ENCODE assay signal across 19 cellular contexts in the genomic region with DNA sequence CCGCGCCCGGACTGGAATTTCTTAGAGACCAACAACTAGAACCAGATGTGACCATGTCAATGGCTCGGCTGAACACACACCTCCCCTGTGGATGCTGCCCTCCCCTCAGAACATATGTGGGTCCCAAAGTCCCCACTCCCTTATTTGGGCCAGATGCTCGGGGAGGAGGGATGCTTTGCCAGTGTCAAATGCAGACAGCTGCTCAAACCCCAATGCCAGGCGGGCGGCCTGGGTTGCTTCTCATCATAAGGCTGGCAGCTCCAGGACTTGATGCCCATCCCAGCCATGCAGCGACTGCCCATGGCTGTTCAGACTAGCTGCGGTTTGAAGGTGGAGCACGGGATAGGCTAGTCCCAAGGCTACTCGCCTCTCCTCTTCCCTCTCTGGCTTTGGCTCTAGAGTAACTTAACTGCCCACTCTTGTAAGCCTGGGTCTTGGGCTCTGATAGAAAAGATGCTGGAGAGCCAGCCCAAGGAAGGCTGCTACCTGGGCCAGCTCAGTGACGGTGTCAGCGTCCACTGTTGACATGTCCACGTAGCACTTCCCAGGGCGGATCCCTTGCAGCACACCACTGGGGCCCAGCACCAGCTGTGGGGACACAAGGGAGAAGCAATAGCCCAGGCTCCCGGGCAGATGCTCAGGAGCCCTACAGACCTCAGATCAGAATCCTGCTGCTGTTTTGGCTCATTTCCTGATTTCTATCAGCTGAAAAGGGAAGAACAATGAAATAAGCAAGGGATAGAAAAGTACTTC. TPM values are rescaled to one million over a fixed set of nuclear protein-coding genes. Genes with fewer than 3 reads are reported as not detected.
A peak's percentile ranks its signal among the peaks of the same experiment; 100 is the strongest.
DNase-seq lines count a peak whose midpoint lies in the region; ATAC-seq and TF ChIP-seq lines count a peak whose summit lies in the region.
"Had no signal": no experiment of that assay in that cellular context is flagged by ENCODE, and none has a peak within 500 bp of the region (broad histone marks: within the 10 kb centered on the region; RNA-seq: fewer than 3 reads in every experiment).

No MANE protein-coding gene starts in this region.

- H3K27me3 ChIP-seq in gastroesophageal sphincter (no peaks in the 10 kb centered on the region), muscle layer of duodenum (ENCODE audit: low read depth, low read length) (no peaks in the 10 kb centered on the region), stomach (no peaks in the 10 kb centered on the region), foreskin keratinocyte (no peaks in the 10 kb centered on the region)
- H3K27me3 ChIP-seq: BLaER1 had no signal

- TF ChIP-seq EP300 in gastroesophageal sphincter (IDR thresholded peaks at IDR 0.05) (no peak), stomach (IDR thresholded peaks at IDR 0.05) (no peak)

- H3K27me3 Mint-ChIP-seq in T-helper 1 cell treated with Interleukin-12 subunit alpha and Interleukin-12 subunit beta and Interleukin-4 antibody, amounts not matched to agents 30 μg/mL and 1 μg/mL, for 36 hours (ENCODE audit: low read depth), result no peaks in the 10 kb centered on the region
- H3K27me3 Mint-ChIP-seq in activated T-helper 1 cell treated with anti-CD3 and anti-CD28 coated beads, Interleukin-12 subunit alpha, Interleukin-12 subunit beta, Interleukin-2, Interleukin-4 antibody, amounts not matched to agents 30 ng/mL and 10 ng/mL and 1 ng/mL, durations not matched to agents 14 hours and 24 hours and 36 hours (ENCODE audit: insufficient read depth), result no peaks in the 10 kb centered on the region
- H3K27me3 Mint-ChIP-seq: CD8-positive, alpha-beta memory T cell had no signal

- peaks cover 0 to 99% of the 10 kb centered on the region in 2 donors for H3K36me3 ChIP-seq in gastroesophageal sphincter
- H3K36me3 ChIP-seq in muscle layer of duodenum (ENCODE audit: control insufficient read depth in 1 of 2, insufficient read depth in 2 of 2, low read length in 2 of 2), result peaks cover 38 to 58% of the 10 kb centered on the region in 2 donors
- peaks cover 66 to 100% (median 100%) of the 10 kb centered on the region in 4 donors for H3K36me3 ChIP-seq in stomach

- peaks cover 38% of the 10 kb centered on the region for H3K36me3 Mint-ChIP-seq in T-helper 1 cell treated with Interleukin-12 subunit alpha and Interleukin-12 subunit beta and Interleukin-4 antibody, amounts not matched to agents 30 μg/mL and 1 μg/mL, for 36 hours (ENCODE audit: low read depth)
- H3K36me3 Mint-ChIP-seq in activated T-helper 1 cell treated with anti-CD3 and anti-CD28 coated beads, Interleukin-12 subunit alpha, Interleukin-12 subunit beta, Interleukin-2, Interleukin-4 antibody, amounts not matched to agents 30 ng/mL and 10 ng/mL and 1 ng/mL, durations not matched to agents 14 hours and 24 hours and 36 hours (ENCODE audit: low read depth), result peaks cover 35% of the 10 kb centered on the region

- H3K4me3 ChIP-seq in gastroesophageal sphincter (no peak overlapping the region), muscle layer of duodenum (ENCODE audit: low read depth in 1 of 2, low read length in 2 of 2) (no peak overlapping the region), stomach (no peak overlapping the region)
- H3K4me3 ChIP-seq: BLaER1, GM23338 had no signal

- peak overlapping the region; percentile 21 for H3K27ac Mint-ChIP-seq in T-helper 1 cell treated with Interleukin-12 subunit alpha and Interleukin-12 subunit beta and Interleukin-4 antibody, amounts not matched to agents 30 μg/mL and 1 μg/mL, for 36 hours
- no peak overlapping the region for H3K27ac Mint-ChIP-seq in activated T-helper 1 cell treated with anti-CD3 and anti-CD28 coated beads, Interleukin-12 subunit alpha, Interleukin-12 subunit beta, Interleukin-2, Interleukin-4 antibody, amounts not matched to agents 30 ng/mL and 10 ng/mL and 1 ng/mL, durations not matched to agents 14 hours and 24 hours and 36 hours
- H3K27ac Mint-ChIP-seq: GM23338 had no signal

- peaks cover 2% of the 10 kb centered on the region for H3K4me1 Mint-ChIP-seq in T-helper 1 cell treated with Interleukin-12 subunit alpha and Interleukin-12 subunit beta and Interleukin-4 antibody, amounts not matched to agents 30 μg/mL and 1 μg/mL, for 36 hours (ENCODE audit: low read depth)
- no peaks in the 10 kb centered on the region for H3K4me1 Mint-ChIP-seq in activated T-helper 1 cell treated with anti-CD3 and anti-CD28 coated beads, Interleukin-12 subunit alpha, Interleukin-12 subunit beta, Interleukin-2, Interleukin-4 antibody, amounts not matched to agents 30 ng/mL and 10 ng/mL and 1 ng/mL, durations not matched to agents 14 hours and 24 hours and 36 hours (ENCODE audit: low read depth)
- H3K4me1 Mint-ChIP-seq: CD8-positive, alpha-beta memory T cell; GM23338 had no signal

- WGBS in gastroesophageal sphincter (ENCODE audit: low coverage in 1 of 2), 2 donors, result 86 to 95% methylated on average over 2 to 3 of the region's 16 CpGs
- 84 to 95% (median 92%) methylated on average over 12 to 16 of the region's 16 CpGs for WGBS in stomach, 5 donors

- DNase-seq in T-helper 1 cell, result no peak
- DNase-seq in stomach, result no peak
- DNase-seq in activated T-helper 1 cell treated with anti-CD3 and anti-CD28 coated beads, Interleukin-12 subunit alpha, Interleukin-12 subunit beta, Interleukin-2, Interleukin-4 antibody, amounts not matched to agents 30 ng/mL and 10 ng/mL and 1 ng/mL, durations not matched to agents 14 hours and 24 hours and 36 hours (ENCODE audit: low spot score), result no peak
- DNase-seq in foreskin keratinocyte, result no peak
- DNase-seq: CD8-positive, alpha-beta memory T cell; GF-D8; NCI-H1417; NCI-H1930; NCI-H2171 treated with DMSO at 0.1 percent for 48 hours; NCI-H774 had no signal

- H3K27ac ChIP-seq in gastroesophageal sphincter (peak overlapping the region; percentile 78 to 92 (median 86)), muscle layer of duodenum (ENCODE audit: low read length) (peak overlapping the region; percentile 31), stomach (peak overlapping the region in 4 of 5 donors; percentile 46 to 79 (median 69)), foreskin keratinocyte (no peak overlapping the region)
- H3K27ac ChIP-seq: 22Rv1, BLaER1 had no signal

- intact Hi-C loops in stomach (cut with DNase I; ENCODE audit: low total_unique reads), result no loop called here
- intact Hi-C loops in activated T-helper 1 cell treated with anti-CD3 and anti-CD28 coated beads, Interleukin-12 subunit alpha, Interleukin-12 subunit beta, Interleukin-2, Interleukin-4 antibody, amounts not matched to agents 30 ng/mL and 10 ng/mL and 1 ng/mL, durations not matched to agents 14 hours and 24 hours and 36 hours (cut with micrococcal nuclease), result no loop called here

- no peak for TF ChIP-seq CTCF in gastroesophageal sphincter (IDR thresholded peaks at IDR 0.05)
- no peak for TF ChIP-seq CTCF in stomach (IDR thresholded peaks at IDR 0.05)
- TF ChIP-seq CTCF in foreskin keratinocyte (conservative IDR thresholded peaks at IDR 0.05), result no peak

- H3K4me3 Mint-ChIP-seq in T-helper 1 cell treated with Interleukin-12 subunit alpha and Interleukin-12 subunit beta and Interleukin-4 antibody, amounts not matched to agents 30 μg/mL and 1 μg/mL, for 36 hours, result no peak overlapping the region
- H3K4me3 Mint-ChIP-seq in activated T-helper 1 cell treated with anti-CD3 and anti-CD28 coated beads, Interleukin-12 subunit alpha, Interleukin-12 subunit beta, Interleukin-2, Interleukin-4 antibody, amounts not matched to agents 30 ng/mL and 10 ng/mL and 1 ng/mL, durations not matched to agents 14 hours and 24 hours and 36 hours, result no peak overlapping the region
- H3K4me3 Mint-ChIP-seq: CD8-positive, alpha-beta memory T cell; GM23338 had no signal

- ATAC-seq in gastroesophageal sphincter (no peak), foreskin keratinocyte (no peak), GM18868 (IDR thresholded peaks at IDR 0.05; ENCODE audit: unreplicated experiment) (no peak)
- ATAC-seq: GM23338 had no signal

- H3K4me1 ChIP-seq in gastroesophageal sphincter (peaks cover 6 to 38% (median 9%) of the 10 kb centered on the region in 3 donors), muscle layer of duodenum (ENCODE audit: control insufficient read depth in 1 of 2, insufficient read depth in 2 of 2, low read length in 2 of 2) (peaks cover 8 to 17% of the 10 kb centered on the region in 2 donors), stomach (peaks cover 0 to 22% (median 14%) of the 10 kb centered on the region in 4 donors), foreskin keratinocyte (peaks cover 7% of the 10 kb centered on the region)
- H3K4me1 ChIP-seq: BLaER1 had no signal

- TF ChIP-seq POLR2A in gastroesophageal sphincter (IDR thresholded peaks at IDR 0.05), result no peak
- TF ChIP-seq POLR2A in stomach (IDR thresholded peaks at IDR 0.05), result no peak

- H3K9me3 Mint-ChIP-seq in T-helper 1 cell treated with Interleukin-12 subunit alpha and Interleukin-12 subunit beta and Interleukin-4 antibody, amounts not matched to agents 30 μg/mL and 1 μg/mL, for 36 hours, result no peaks in the 10 kb centered on the region
- H3K9me3 Mint-ChIP-seq in activated T-helper 1 cell treated with anti-CD3 and anti-CD28 coated beads, Interleukin-12 subunit alpha, Interleukin-12 subunit beta, Interleukin-2, Interleukin-4 antibody, amounts not matched to agents 30 ng/mL and 10 ng/mL and 1 ng/mL, durations not matched to agents 14 hours and 24 hours and 36 hours, result no peaks in the 10 kb centered on the region
- H3K9me3 Mint-ChIP-seq: CD8-positive, alpha-beta memory T cell; GM23338 had no signal

- H3K9me3 ChIP-seq in gastroesophageal sphincter, result no peaks in the 10 kb centered on the region
- H3K9me3 ChIP-seq in muscle layer of duodenum (ENCODE audit: control insufficient read depth in 1 of 2, low read length in 2 of 2), result no peaks in the 10 kb centered on the region
- H3K9me3 ChIP-seq in stomach, result no peaks in the 10 kb centered on the region
- H3K9me3 ChIP-seq: BLaER1 had no signal

RNA-seq across cellular contexts. Expression of gene ROGDI, which starts 11.0 kb away (rescaled TPM):
- total RNA-seq in gastroesophageal sphincter, result 10 to 100 TPM; 37.6 to 85.9 (median 62.6) TPM
- 100 to 1,000 TPM in 1 of 5 donors, 10 to 100 TPM in 3, 1 to 10 TPM in 1; 6.1 to 350 (median 45.5) TPM for total RNA-seq in stomach
- polyA plus RNA-seq in stomach, result 10 to 100 TPM; 27.0 to 63.9 (median 46.1) TPM
- 3.3 and 3.5 TPM in 2 replicates for total RNA-seq in activated T-helper 1 cell treated with anti-CD3 and anti-CD28 coated beads, Interleukin-12 subunit alpha, Interleukin-12 subunit beta, Interleukin-2, Interleukin-4 antibody, amounts not matched to agents 30 ng/mL and 10 ng/mL and 1 ng/mL, durations not matched to agents 14 hours and 24 hours and 36 hours
- 22.5 and 23.6 TPM in 2 replicates for total RNA-seq in foreskin keratinocyte
- 27.3 and 27.6 TPM in 2 replicates for polyA plus RNA-seq in foreskin keratinocyte

RNA-seq across cellular contexts. Expression of gene SMIM22, which starts 18.3 kb away (rescaled TPM):
- total RNA-seq in gastroesophageal sphincter (not detected), stomach (100 to 1,000 TPM in 3 of 5 donors, 10 to 100 TPM in 2; 20.5 to 732 (median 131) TPM), foreskin keratinocyte (47.9 and 80.8 TPM in 2 replicates)
- polyA plus RNA-seq in stomach (1,000 to 10,000 TPM in 2 of 3 donors, 100 to 1,000 TPM in 1; 481 to 1,027 (median 1,002) TPM), foreskin keratinocyte (77.8 and 118 TPM in 2 replicates)
- not detected in 2 replicates for total RNA-seq in activated T-helper 1 cell treated with anti-CD3 and anti-CD28 coated beads, Interleukin-12 subunit alpha, Interleukin-12 subunit beta, Interleukin-2, Interleukin-4 antibody, amounts not matched to agents 30 ng/mL and 10 ng/mL and 1 ng/mL, durations not matched to agents 14 hours and 24 hours and 36 hours
- total RNA-seq: CD8-positive, alpha-beta memory T cell; GM23338; HT1080; NCI-H460 had no signal
- polyA plus RNA-seq: CD8-positive, alpha-beta memory T cell had no signal

RNA-seq across cellular contexts. Expression of gene SEPTIN12, which starts 25.3 kb away (rescaled TPM):
- not detected for total RNA-seq in gastroesophageal sphincter
- total RNA-seq in stomach, result not detected
- not detected for polyA plus RNA-seq in stomach
- total RNA-seq in activated T-helper 1 cell treated with anti-CD3 and anti-CD28 coated beads, Interleukin-12 subunit alpha, Interleukin-12 subunit beta, Interleukin-2, Interleukin-4 antibody, amounts not matched to agents 30 ng/mL and 10 ng/mL and 1 ng/mL, durations not matched to agents 14 hours and 24 hours and 36 hours, result not detected in 2 replicates
- total RNA-seq in foreskin keratinocyte, result not detected in 2 replicates
- polyA plus RNA-seq in foreskin keratinocyte, result not detected in 2 replicates
- total RNA-seq: CD8-positive, alpha-beta memory T cell; GM23338; HT1080; NCI-H460 had no signal
- polyA plus RNA-seq: CD8-positive, alpha-beta memory T cell; GM23338 had no signal

RNA-seq across cellular contexts. Expression of gene GLYR1, which starts 33.7 kb away (rescaled TPM):
- total RNA-seq in gastroesophageal sphincter (100 to 1,000 TPM in 2 of 4 donors, 10 to 100 TPM in 2; 86.0 to 129 (median 97.0) TPM), stomach (100 to 1,000 TPM in 2 of 5 donors, 10 to 100 TPM in 3; 46.9 to 187 (median 83.2) TPM), foreskin keratinocyte (47.7 and 53.0 TPM in 2 replicates)
- polyA plus RNA-seq in stomach (10 to 100 TPM; 29.3 to 46.0 (median 36.5) TPM), foreskin keratinocyte (22.3 and 29.2 TPM in 2 replicates)
- 119 and 120 TPM in 2 replicates for total RNA-seq in activated T-helper 1 cell treated with anti-CD3 and anti-CD28 coated beads, Interleukin-12 subunit alpha, Interleukin-12 subunit beta, Interleukin-2, Interleukin-4 antibody, amounts not matched to agents 30 ng/mL and 10 ng/mL and 1 ng/mL, durations not matched to agents 14 hours and 24 hours and 36 hours

RNA-seq across cellular contexts. Expression of gene UBN1, which starts 33.9 kb away (rescaled TPM):
- total RNA-seq in gastroesophageal sphincter (10 to 100 TPM; 22.8 to 46.2 (median 28.0) TPM), stomach (100 to 1,000 TPM in 1 of 5 donors, 10 to 100 TPM in 4; 34.0 to 319 (median 51.3) TPM), foreskin keratinocyte (29.8 and 29.9 TPM in 2 replicates)
- polyA plus RNA-seq in stomach (1 to 10 TPM; 5.4 to 9.3 (median 7.8) TPM), foreskin keratinocyte (8.8 and 10.5 TPM in 2 replicates)
- 39.6 and 42.6 TPM in 2 replicates for total RNA-seq in activated T-helper 1 cell treated with anti-CD3 and anti-CD28 coated beads, Interleukin-12 subunit alpha, Interleukin-12 subunit beta, Interleukin-2, Interleukin-4 antibody, amounts not matched to agents 30 ng/mL and 10 ng/mL and 1 ng/mL, durations not matched to agents 14 hours and 24 hours and 36 hours

Comparison
In these comparisons a context has a peak if more than half of its experiments do, and no peak if none do; other contexts are left out.
1. RNA of gene SMIM22, which starts 18.3 kb away (total RNA-seq): 20.5 to 732 TPM in stomach and 47.9 to 80.8 TPM in foreskin keratinocyte; not detected in gastroesophageal sphincter and not detected in activated T-helper 1 cell treated with anti-CD3 and anti-CD28 coated beads, Interleukin-12 subunit alpha, Interleukin-12 subunit beta, Interleukin-2, Interleukin-4 antibody, amounts not matched to agents 30 ng/mL and 10 ng/mL and 1 ng/mL, durations not matched to agents 14 hours and 24 hours and 36 hours; every median in the first group is over 10 times any median in the second.